29 cellular contexts compared by ENCODE assay signal in the genomic region with DNA sequence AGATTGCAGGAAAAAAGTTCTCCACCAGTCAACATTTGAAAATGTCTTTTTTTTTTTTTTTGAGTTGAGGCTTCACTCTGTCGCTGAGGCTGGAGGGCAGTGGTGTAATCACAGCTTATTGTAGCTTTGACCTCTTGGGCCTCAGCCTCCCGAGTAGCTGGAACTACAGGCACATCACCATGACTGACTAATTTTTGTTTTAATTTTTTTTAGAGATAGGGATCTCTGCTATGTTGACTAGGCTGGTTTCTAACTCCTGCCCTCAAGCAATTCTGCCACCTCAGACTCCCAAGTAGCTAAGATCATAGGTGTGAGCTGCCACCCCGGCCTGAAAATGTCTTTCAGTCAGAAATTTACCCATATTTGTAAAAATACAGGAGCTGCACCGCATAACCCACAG. TPM values are rescaled to one million over a fixed set of nuclear protein-coding genes. Genes with fewer than 3 reads are reported as not detected.
DNase-seq lines count a peak whose midpoint lies in the region; ATAC-seq, FAIRE-seq and TF ChIP-seq lines count a peak whose summit lies in the region.
"Had no signal": no experiment of that assay in that cellular context is flagged by ENCODE, and none has a peak within 500 bp of the region (broad histone marks: within the 10 kb centered on the region; RNA-seq: fewer than 3 reads in every experiment).

No MANE protein-coding gene starts in this region.

- no peak overlapping the region for H3K4me3 Mint-ChIP-seq in astrocyte (ENCODE audit: unreplicated experiment)
- H3K4me3 Mint-ChIP-seq in activated naive CD4-positive, alpha-beta T cell treated with anti-CD3 and anti-CD28 coated beads, Interleukin-2, amount 10 ng/mL, durations not matched to agents 7 days and 5 days, result no peak overlapping the region
- H3K4me3 Mint-ChIP-seq: activated CD4-positive, alpha-beta T cell treated with anti-CD3 and anti-CD28 coated beads, Interleukin-2, amount 10 ng/mL, durations not matched to agents 7 days and 5 days; activated CD8-positive, alpha-beta memory T cell treated with anti-CD3 and anti-CD28 coated beads, Interleukin-2, amount 10 ng/mL, durations not matched to agents 7 days and 5 days; activated naive CD4-positive, alpha-beta T cell treated with anti-CD3 and anti-CD28 coated beads, Interleukin-2, amount 50 U/mL, for 24 hours; CD4-positive, CD25-positive, alpha-beta regulatory T cell; naive thymus-derived CD8-positive, alpha-beta T cell; stimulated activated effector memory CD8-positive, alpha-beta T cell treated with anti-CD3 and anti-CD28 coated beads, Interleukin-12 subunit alpha, Interleukin-12 subunit beta, amount 100 ng/mL, for 72 hours had no signal

- CTCF ChIA-PET in IMR-90 (lab: Yijun Ruan, JAX), result interaction anchor here (1.5 kb wide), 1 partner anchor 9 kb away, joined by 4 read pairs; no protein-coding TSS in a partner anchor
- CTCF ChIA-PET in activated naive CD4-positive, alpha-beta T cell treated with anti-CD3 and anti-CD28 coated beads, Interleukin-2, amount 10 ng/mL, durations not matched to agents 7 days and 5 days (lab: Charles Lee), result interaction anchor here (1.1 kb wide), 1 partner anchor 25 kb away, joined by 3 read pairs; no protein-coding TSS in a partner anchor

- no peak overlapping the region for H4K8ac ChIP-seq in IMR-90 (ENCODE audit: low read depth in 2 of 2, low read length in 2 of 2)

- no peak overlapping the region for H2BK15ac ChIP-seq in IMR-90 (ENCODE audit: low read depth, low read length)

- H3K4ac ChIP-seq in IMR-90 (ENCODE audit: low read depth, low read length), result no peak overlapping the region

- TF ChIP-seq RAD21 in IMR-90 (IDR thresholded peaks at IDR 0.05; ENCODE audit: low read length), result no peak

- no CpG with 5 or more reads among the region's 4 CpGs for WGBS in IMR-90 (ENCODE audit: extremely low coverage in 2 of 2, insufficient read length in 1 of 2), 2 experiments
- WGBS in heart right ventricle, 2 donors, result 83 to 85% methylated on average over 4 of the region's 4 CpGs

- peaks cover 14% of the 10 kb centered on the region for H3K4me1 Mint-ChIP-seq in astrocyte (ENCODE audit: low read depth, unreplicated experiment)
- H3K4me1 Mint-ChIP-seq in activated naive CD4-positive, alpha-beta T cell treated with anti-CD3 and anti-CD28 coated beads, Interleukin-2, amount 10 ng/mL, durations not matched to agents 7 days and 5 days, result no peaks in the 10 kb centered on the region
- H3K4me1 Mint-ChIP-seq: activated CD4-positive, alpha-beta T cell treated with anti-CD3 and anti-CD28 coated beads, Interleukin-2, amount 10 ng/mL, durations not matched to agents 7 days and 5 days; activated naive CD4-positive, alpha-beta T cell treated with anti-CD3 and anti-CD28 coated beads, Interleukin-2, amount 50 U/mL, for 24 hours; stimulated activated effector memory CD8-positive, alpha-beta T cell treated with anti-CD3 and anti-CD28 coated beads, Interleukin-12 subunit alpha, Interleukin-12 subunit beta, amount 100 ng/mL, for 72 hours had no signal

- TF ChIP-seq POLR2A in IMR-90 (IDR thresholded peaks at IDR 0.05; ENCODE audit: low read depth, low read length), result no peak

- peaks cover 2% of the 10 kb centered on the region for H3K36me3 Mint-ChIP-seq in astrocyte (ENCODE audit: low read depth, unreplicated experiment)
- H3K36me3 Mint-ChIP-seq in activated naive CD4-positive, alpha-beta T cell treated with anti-CD3 and anti-CD28 coated beads, Interleukin-2, amount 10 ng/mL, durations not matched to agents 7 days and 5 days, result no peaks in the 10 kb centered on the region
- H3K36me3 Mint-ChIP-seq: activated CD8-positive, alpha-beta memory T cell treated with anti-CD3 and anti-CD28 coated beads, Interleukin-2, amount 10 ng/mL, durations not matched to agents 7 days and 5 days; activated naive CD4-positive, alpha-beta T cell treated with anti-CD3 and anti-CD28 coated beads, Interleukin-2, amount 50 U/mL, for 24 hours; CD4-positive, CD25-positive, alpha-beta regulatory T cell; naive thymus-derived CD8-positive, alpha-beta T cell; stimulated activated effector memory CD8-positive, alpha-beta T cell treated with anti-CD3 and anti-CD28 coated beads, Interleukin-12 subunit alpha, Interleukin-12 subunit beta, amount 100 ng/mL, for 72 hours had no signal

- H3K4me1 ChIP-seq in IMR-90 (ENCODE audit: control insufficient read depth, insufficient read depth, low read length) (peaks cover 2% of the 10 kb centered on the region; the same call in 1 of the 2 replicates), astrocyte (ENCODE audit: insufficient read depth, low read length) (no peaks in the 10 kb centered on the region), heart right ventricle (peaks cover 0 to 13% (median 7%) of the 10 kb centered on the region in 9 donors)
- H3K4me1 ChIP-seq: ascending aorta, suprapubic skin, vagina had no signal

- no peak overlapping the region for H3K14ac ChIP-seq in IMR-90 (replicated peaks; ENCODE audit: low read depth, low read length)

- H3K79me2 ChIP-seq in astrocyte (ENCODE audit: insufficient read depth, low read length), result no peaks in the 10 kb centered on the region

- H2AFZ ChIP-seq in IMR-90 (replicated peaks; ENCODE audit: low read length, poor library complexity) (no peak overlapping the region), astrocyte (ENCODE audit: low read depth, low read length) (no peak overlapping the region)

- no peak overlapping the region for H2AK9ac ChIP-seq in IMR-90 (replicated peaks; ENCODE audit: low read depth, low read length, poor library complexity)

- H3K4me3 ChIP-seq in IMR-90 (ENCODE audit: insufficient read depth, low read depth, low read length) (no peak overlapping the region), astrocyte (ENCODE audit: insufficient read depth, low read depth, low read length) (no peak overlapping the region), heart right ventricle (no peak overlapping the region)
- H3K4me3 ChIP-seq: ascending aorta, left ventricle myocardium inferior, smooth muscle cell, suprapubic skin, vagina had no signal

- H3K27me3 ChIP-seq in IMR-90 (ENCODE audit: control insufficient read depth, insufficient read depth, low read length) (no peaks in the 10 kb centered on the region), astrocyte (ENCODE audit: insufficient read depth, low read length) (no peaks in the 10 kb centered on the region), heart right ventricle (no peaks in the 10 kb centered on the region)
- H3K27me3 ChIP-seq: ascending aorta, suprapubic skin, vagina had no signal

- no peak overlapping the region for H3K23ac ChIP-seq in IMR-90 (ENCODE audit: low read depth, low read length)

- H3K9me3 ChIP-seq in IMR-90 (ENCODE audit: control insufficient read depth, insufficient read depth, low read length) (no peaks in the 10 kb centered on the region), astrocyte (ENCODE audit: insufficient read depth, low read depth, low read length) (no peaks in the 10 kb centered on the region), heart right ventricle (no peaks in the 10 kb centered on the region)
- H3K9me3 ChIP-seq: ascending aorta, left ventricle myocardium inferior, suprapubic skin, vagina had no signal

- H2BK120ac ChIP-seq in IMR-90 (ENCODE audit: low read depth, low read length), result no peak overlapping the region

- H4K20me1 ChIP-seq in IMR-90 (ENCODE audit: insufficient read depth, low read length) (no peaks in the 10 kb centered on the region), astrocyte (ENCODE audit: insufficient read depth, low read length) (no peaks in the 10 kb centered on the region)

- H3K27ac ChIP-seq in IMR-90 (ENCODE audit: insufficient read depth, low read length) (no peak overlapping the region), astrocyte (ENCODE audit: low read depth, low read length) (no peak overlapping the region), heart right ventricle (no peak overlapping the region)
- H3K27ac ChIP-seq: ascending aorta, left ventricle myocardium inferior, suprapubic skin, vagina had no signal

- no peaks in the 10 kb centered on the region; the same call in 1 of the 2 replicates for H3K9me1 ChIP-seq in IMR-90 (ENCODE audit: insufficient read depth, low read length)

- H3K9me3 Mint-ChIP-seq in astrocyte (ENCODE audit: unreplicated experiment), result no peaks in the 10 kb centered on the region
- no peaks in the 10 kb centered on the region for H3K9me3 Mint-ChIP-seq in activated naive CD4-positive, alpha-beta T cell treated with anti-CD3 and anti-CD28 coated beads, Interleukin-2, amount 10 ng/mL, durations not matched to agents 7 days and 5 days
- H3K9me3 Mint-ChIP-seq: activated CD4-positive, alpha-beta T cell treated with anti-CD3 and anti-CD28 coated beads, Interleukin-2, amount 10 ng/mL, durations not matched to agents 7 days and 5 days; activated naive CD4-positive, alpha-beta T cell treated with anti-CD3 and anti-CD28 coated beads, Interleukin-2, amount 50 U/mL, for 24 hours; CD4-positive, CD25-positive, alpha-beta regulatory T cell; naive thymus-derived CD8-positive, alpha-beta T cell; stimulated activated effector memory CD8-positive, alpha-beta T cell treated with anti-CD3 and anti-CD28 coated beads, Interleukin-12 subunit alpha, Interleukin-12 subunit beta, amount 100 ng/mL, for 72 hours had no signal

- no peak overlapping the region for H2BK5ac ChIP-seq in IMR-90 (ENCODE audit: low read depth, low read length, poor library complexity, severe bottlenecking)

- no peaks in the 10 kb centered on the region for H3K79me1 ChIP-seq in IMR-90 (ENCODE audit: low read depth in 1 of 2, low read length in 2 of 2)

- no peak overlapping the region for H2BK20ac ChIP-seq in IMR-90 (ENCODE audit: low read depth, low read length)

- no peak for TF ChIP-seq CTCF in IMR-90 (conservative IDR thresholded peaks at IDR 0.05; ENCODE audit: low read depth, low read length)
- no peak for TF ChIP-seq CTCF in astrocyte (IDR thresholded peaks at IDR 0.05; ENCODE audit: insufficient read depth, low read depth, low read length)
- no peak for TF ChIP-seq CTCF in heart right ventricle (IDR thresholded peaks at IDR 0.05)

- H3K18ac ChIP-seq in IMR-90 (ENCODE audit: low read depth, low read length), result no peak overlapping the region

- in situ Hi-C loops in IMR-90 (cut with MboI; ENCODE audit: low sequenced_read_pairs), result no loop called here

- BruUV-seq in IMR-90 (replicated peaks; lab: Mats Ljungman, UMichigan), result no TSS peak

- POLR2A ChIA-PET in IMR-90 (lab: Charles Lee; ENCODE audit: unreplicated experiment), result no interaction called here

- no peak overlapping the region for H3K4me2 ChIP-seq in IMR-90 (ENCODE audit: low read depth, low read length)
- H3K4me2 ChIP-seq in astrocyte (ENCODE audit: low read length), result no peak overlapping the region
- H3K4me2 ChIP-seq: smooth muscle cell had no signal

- no peak for FAIRE-seq in astrocyte (lab: Jason Lieb, UNC)
- FAIRE-seq: endometrium, G401.6 had no signal

- H3K27me3 Mint-ChIP-seq in astrocyte (ENCODE audit: low read depth, unreplicated experiment), result peaks cover 13% of the 10 kb centered on the region
- H3K27me3 Mint-ChIP-seq in activated naive CD4-positive, alpha-beta T cell treated with anti-CD3 and anti-CD28 coated beads, Interleukin-2, amount 10 ng/mL, durations not matched to agents 7 days and 5 days, result peaks cover 4% of the 10 kb centered on the region
- H3K27me3 Mint-ChIP-seq: activated naive CD4-positive, alpha-beta T cell treated with anti-CD3 and anti-CD28 coated beads, Interleukin-2, amount 50 U/mL, for 24 hours had no signal

- no peak overlapping the region for H4K5ac ChIP-seq in IMR-90 (ENCODE audit: low read depth, low read length)

- no peak overlapping the region for H3K56ac ChIP-seq in IMR-90 (ENCODE audit: extremely low read depth, insufficient read depth, low read length)

- H3K27ac Mint-ChIP-seq in astrocyte (ENCODE audit: unreplicated experiment), result peak overlapping the region; percentile 48
- no peak overlapping the region for H3K27ac Mint-ChIP-seq in activated naive CD4-positive, alpha-beta T cell treated with anti-CD3 and anti-CD28 coated beads, Interleukin-2, amount 10 ng/mL, durations not matched to agents 7 days and 5 days
- H3K27ac Mint-ChIP-seq: activated CD4-positive, alpha-beta T cell treated with anti-CD3 and anti-CD28 coated beads, Interleukin-2, amount 10 ng/mL, durations not matched to agents 7 days and 5 days; activated CD8-positive, alpha-beta memory T cell treated with anti-CD3 and anti-CD28 coated beads, Interleukin-2, amount 10 ng/mL, durations not matched to agents 7 days and 5 days; activated naive CD4-positive, alpha-beta T cell treated with anti-CD3 and anti-CD28 coated beads, Interleukin-2, amount 50 U/mL, for 24 hours; CD4-positive, CD25-positive, alpha-beta regulatory T cell; naive thymus-derived CD8-positive, alpha-beta T cell; stimulated activated effector memory CD8-positive, alpha-beta T cell treated with anti-CD3 and anti-CD28 coated beads, Interleukin-12 subunit alpha, Interleukin-12 subunit beta, amount 100 ng/mL, for 72 hours had no signal

- intact Hi-C loops in IMR-90 (cut with micrococcal nuclease) (no loop called here), heart right ventricle (cut with DNase I) (no loop called here)

- H2AK5ac ChIP-seq in IMR-90 (ENCODE audit: low read depth, low read length), result no peak overlapping the region

- H3K36me3 ChIP-seq in IMR-90 (ENCODE audit: control insufficient read depth, insufficient read depth, low read length) (no peaks in the 10 kb centered on the region), astrocyte (ENCODE audit: insufficient read depth, low read length) (no peaks in the 10 kb centered on the region), heart right ventricle (no peaks in the 10 kb centered on the region)
- H3K36me3 ChIP-seq: ascending aorta, left ventricle myocardium inferior, suprapubic skin, vagina had no signal

- peak; percentile 36; the same call in 1 of the 2 replicates for ATAC-seq in IMR-90 (ENCODE audit: low read depth)
- ATAC-seq in GM21723 (IDR thresholded peaks at IDR 0.05; ENCODE audit: unreplicated experiment), result no peak
- no peak for ATAC-seq in heart right ventricle
- ATAC-seq: activated CD8-positive, alpha-beta memory T cell treated with anti-CD3 and anti-CD28 coated beads, Interleukin-2, amount 10 ng/mL, durations not matched to agents 7 days and 5 days; naive thymus-derived CD8-positive, alpha-beta T cell; stimulated activated effector memory CD8-positive, alpha-beta T cell treated with anti-CD3 and anti-CD28 coated beads, Interleukin-12 subunit alpha, Interleukin-12 subunit beta, amount 100 ng/mL, for 72 hours had no signal

- DNase-seq in IMR-90, result no peak
- no peak for DNase-seq in astrocyte (ENCODE audit: low read depth)
- peak; percentile 81 for DNase-seq in islet precursor cell
- no peak for DNase-seq in activated naive CD4-positive, alpha-beta T cell treated with anti-CD3 and anti-CD28 coated beads, Interleukin-2, amount 10 ng/mL, durations not matched to agents 7 days and 5 days
- no peak for DNase-seq in heart right ventricle
- DNase-seq in NAMALWA (ENCODE audit: low spot score), result no peak
- DNase-seq: activated CD4-positive, alpha-beta T cell treated with anti-CD3 and anti-CD28 coated beads, Interleukin-2, amount 10 ng/mL, durations not matched to agents 7 days and 5 days; activated CD8-positive, alpha-beta memory T cell treated with anti-CD3 and anti-CD28 coated beads, Interleukin-2, amount 10 ng/mL, durations not matched to agents 7 days and 5 days; CD4-positive, CD25-positive, alpha-beta regulatory T cell; central memory CD4-positive, alpha-beta T cell; dermis blood vessel endothelial cell; glutamatergic neuron; GOT3; left ventricle myocardium inferior; midbrain; naive thymus-derived CD8-positive, alpha-beta T cell; NCI-H1092; NCI-H1930; NCI-H69; retina had no signal

- dilution Hi-C loops in IMR-90 (cut with HindIII; ENCODE audit: low sequenced_read_pairs, unreplicated experiment), result no loop called here

- H4K91ac ChIP-seq in IMR-90 (ENCODE audit: insufficient read depth, low read depth, low read length), result no peak overlapping the region

- H3K9ac ChIP-seq in IMR-90 (ENCODE audit: low read depth, low read length) (no peak overlapping the region), astrocyte (ENCODE audit: low read length) (no peak overlapping the region)

RNA-seq across cellular contexts. Expression of a gene that starts 30.6 kb away (rescaled TPM):
- 34.7 and 36.7 TPM in 2 replicates for total RNA-seq in IMR-90 (2012; rRNA removed)
- polyA plus RNA-seq in IMR-90 (2012; rRNA removed), result 6.4 and 8.4 TPM in 2 replicates
- 1.7 and 3.6 TPM in 2 replicates for polyA plus RNA-seq in IMR-90 (2012; cell fraction: cytosol; rRNA removed)
- polyA plus RNA-seq in IMR-90 (2012; cell fraction: nucleus; rRNA removed; ENCODE audit: low replicate concordance), result 4.9 and 29.1 TPM in 2 replicates
- total RNA-seq in astrocyte, result 22.9 and 30.8 TPM in 2 replicates
- total RNA-seq in heart right ventricle, result 10 to 100 TPM; 31.4 to 49.7 (median 42.5) TPM
- polyA plus RNA-seq in heart right ventricle, result 10 to 100 TPM in 1 of 2 donors, 1 to 10 TPM in 1; 7.1 to 13.4 TPM
